ENCODE assay signal across 22 cellular contexts in genomic region chr11:102730036-102730815, GRCh38. TPM values are rescaled to one million over a fixed set of nuclear protein-coding genes. Genes with fewer than 3 reads are reported as not detected.
DNase-seq lines count a peak whose midpoint lies in the region; ATAC-seq and TF ChIP-seq lines count a peak whose summit lies in the region.
"Had no signal": no experiment of that assay in that cellular context is flagged by ENCODE, and none has a peak within 500 bp of the region (broad histone marks: within the 10 kb centered on the region; RNA-seq: fewer than 3 reads in every experiment).

No MANE protein-coding gene starts in this region.

- no peak overlapping the region for H3K9ac ChIP-seq in colonic mucosa (ENCODE audit: low read depth in 2 of 2, low read length in 2 of 2)

- H3K27me3 ChIP-seq in hepatocyte (no peaks in the 10 kb centered on the region), colonic mucosa (no peaks in the 10 kb centered on the region)

- H3K4me1 ChIP-seq in hepatocyte (ENCODE audit: insufficient read depth) (no peaks in the 10 kb centered on the region), colonic mucosa (no peaks in the 10 kb centered on the region)

- no peaks in the 10 kb centered on the region for H3K79me2 ChIP-seq in hepatocyte

- intact Hi-C loops in dendritic cell treated with granulocyte-macrophage colony-stimulating factor and Interleukin-4, amounts not matched to agents 40 ng/mL and 50 ng/mL, for 4 days (cut with micrococcal nuclease) = loop anchor here (10.0 kb wide), 1 partner anchor 185 kb away; no protein-coding TSS in a partner anchor
- intact Hi-C loops in colonic mucosa (cut with DNase I) = loop anchor here (5.0 kb wide), 2 partner anchors 212 to 327 kb away; no protein-coding TSS in a partner anchor
- intact Hi-C loops in cardiac septum (cut with DNase I) = loop anchor here (5.0 kb wide), 1 partner anchor 212 kb away; no protein-coding TSS in a partner anchor

- H3K4me2 ChIP-seq in hepatocyte = peak overlapping the region; percentile 17
- H3K4me2 ChIP-seq: smooth muscle cell had no signal

- H3K27ac ChIP-seq in hepatocyte (peak overlapping the region; percentile 64), colonic mucosa (no peak overlapping the region)

- H3K9me3 Mint-ChIP-seq in dendritic cell treated with granulocyte-macrophage colony-stimulating factor and Interleukin-4, amounts not matched to agents 40 ng/mL and 50 ng/mL, for 4 days = no peaks in the 10 kb centered on the region
- H3K9me3 Mint-ChIP-seq: activated naive CD4-positive, alpha-beta T cell treated with anti-CD3 and anti-CD28 coated beads, Interleukin-2, amount 50 U/mL, for 72 hours; activated T-cell treated with anti-CD3 and anti-CD28 coated beads, Interleukin-2, amount 50 U/mL, for 72 hours; IgD-negative memory B cell had no signal

- ATAC-seq in HG02970 (IDR thresholded peaks at IDR 0.05; ENCODE audit: low FRiP score, unreplicated experiment) = no peak
- ATAC-seq: activated naive CD4-positive, alpha-beta T cell treated with anti-CD3 and anti-CD28 coated beads, Interleukin-2, amount 50 U/mL, for 72 hours; activated T-cell treated with anti-CD3 and anti-CD28 coated beads, Interleukin-2, amount 50 U/mL, for 72 hours; Panc1 had no signal

- H3K27me3 Mint-ChIP-seq in dendritic cell treated with granulocyte-macrophage colony-stimulating factor and Interleukin-4, amounts not matched to agents 40 ng/mL and 50 ng/mL, for 4 days = peaks cover 18% of the 10 kb centered on the region

- H3K9me2 ChIP-seq in hepatocyte (replicated peaks; ENCODE audit: insufficient read depth) = no peaks in the 10 kb centered on the region

- H3K36me3 ChIP-seq in hepatocyte (replicated peaks; ENCODE audit: insufficient read depth, low read depth) (no peaks in the 10 kb centered on the region), colonic mucosa (no peaks in the 10 kb centered on the region)

- H3K4me3 ChIP-seq in hepatocyte (no peak overlapping the region), colonic mucosa (no peak overlapping the region)
- H3K4me3 ChIP-seq: smooth muscle cell had no signal

- H3K27ac Mint-ChIP-seq in dendritic cell treated with granulocyte-macrophage colony-stimulating factor and Interleukin-4, amounts not matched to agents 40 ng/mL and 50 ng/mL, for 4 days = peak overlapping the region; percentile 14
- H3K27ac Mint-ChIP-seq: activated naive CD4-positive, alpha-beta T cell treated with anti-CD3 and anti-CD28 coated beads, Interleukin-2, amount 50 U/mL, for 72 hours; activated T-cell treated with anti-CD3 and anti-CD28 coated beads, Interleukin-2, amount 50 U/mL, for 72 hours; IgD-negative memory B cell had no signal

- peaks cover 28% of the 10 kb centered on the region for H3K4me1 Mint-ChIP-seq in dendritic cell treated with granulocyte-macrophage colony-stimulating factor and Interleukin-4, amounts not matched to agents 40 ng/mL and 50 ng/mL, for 4 days (ENCODE audit: low read depth)
- H3K4me1 Mint-ChIP-seq: IgD-negative memory B cell had no signal

- no peaks in the 10 kb centered on the region for H3K36me3 Mint-ChIP-seq in dendritic cell treated with granulocyte-macrophage colony-stimulating factor and Interleukin-4, amounts not matched to agents 40 ng/mL and 50 ng/mL, for 4 days (ENCODE audit: low read depth)
- H3K36me3 Mint-ChIP-seq: activated naive CD4-positive, alpha-beta T cell treated with anti-CD3 and anti-CD28 coated beads, Interleukin-2, amount 50 U/mL, for 72 hours; IgD-negative memory B cell had no signal

- DNase-seq in AG09319 (ENCODE audit: extremely low read depth, low read depth) = peak; percentile 73
- DNase-seq in HS-5 (ENCODE audit: low read depth) = peak; percentile 3
- DNase-seq in hepatocyte (ENCODE audit: low spot score) = peak; percentile 12
- DNase-seq in colonic mucosa = no peak
- DNase-seq in cardiac septum (ENCODE audit: low spot score) = no peak
- no peak for DNase-seq in erythroblast (lab: John Stamatoyannopoulos, UW)
- DNase-seq: activated T-cell treated with anti-CD3 and anti-CD28 coated beads, Interleukin-2, amount 50 U/mL, for 72 hours; glutamatergic neuron; NCI-H1694 treated with DMSO at 0.1 percent for 48 hours; stimulated activated CD4-positive, alpha-beta T cell treated with anti-CD3 and anti-CD28 coated beads, Interleukin-4, amount 100 ng/mL, for 24 hours; T-helper 9 cell had no signal

- TF ChIP-seq POLR2A in erythroblast (IDR thresholded peaks at IDR 0.05; ENCODE audit: low read length) = no peak

- 56% methylated on average over 7 of the region's 7 CpGs for WGBS in hepatocyte (ENCODE audit: low lambda C conversion rate, missing lambda C conversion rate)

- TF ChIP-seq CTCF in AG09319 (IDR thresholded peaks at IDR 0.05; ENCODE audit: low read depth, low read length) (no peak), hepatocyte (IDR thresholded peaks at IDR 0.05; ENCODE audit: poor library complexity) (no peak), colonic mucosa (IDR thresholded peaks at IDR 0.05) (no peak)

- no peak overlapping the region for H2AFZ ChIP-seq in hepatocyte

- no peaks in the 10 kb centered on the region for H4K20me1 ChIP-seq in hepatocyte (ENCODE audit: insufficient read depth, poor library complexity, severe bottlenecking)

- no peak overlapping the region for H3K4me3 Mint-ChIP-seq in dendritic cell treated with granulocyte-macrophage colony-stimulating factor and Interleukin-4, amounts not matched to agents 40 ng/mL and 50 ng/mL, for 4 days
- H3K4me3 Mint-ChIP-seq: activated T-cell treated with anti-CD3 and anti-CD28 coated beads, Interleukin-2, amount 50 U/mL, for 72 hours; IgD-negative memory B cell; neural crest cell had no signal

- H3K9me3 ChIP-seq in hepatocyte (ENCODE audit: low read depth) (no peaks in the 10 kb centered on the region), colonic mucosa (no peaks in the 10 kb centered on the region)

RNA-seq across cellular contexts. Expression of gene MMP8, which starts 5.5 kb away (rescaled TPM):
- 0.37 TPM in 1 of 2 replicates, not detected in the other for total RNA-seq in hepatocyte
- polyA plus RNA-seq in hepatocyte = not detected in 2 replicates
- total RNA-seq in colonic mucosa = not detected
- 0.94 TPM for total RNA-seq in cardiac septum
- total RNA-seq: activated CD8-positive, alpha-beta memory T cell treated with anti-CD3 and anti-CD28 coated beads for 36 hours; activated naive CD4-positive, alpha-beta T cell treated with anti-CD3 and anti-CD28 coated beads, Interleukin-2, amount 50 U/mL, for 72 hours; activated T-cell treated with anti-CD3 and anti-CD28 coated beads, Interleukin-2, amount 50 U/mL, for 72 hours; Daoy; neural crest cell had no signal
- polyA plus RNA-seq: IgD-negative memory B cell, smooth muscle cell had no signal

RNA-seq across cellular contexts. Expression of gene MMP27, which starts 24.7 kb away (rescaled TPM):
- total RNA-seq in hepatocyte (not detected in 2 replicates), colonic mucosa (under 1 TPM in 1 of 2 donors, not detected in 1; 0.16 TPM), cardiac septum (not detected)
- not detected in 2 replicates for polyA plus RNA-seq in hepatocyte
- total RNA-seq: activated CD8-positive, alpha-beta memory T cell treated with anti-CD3 and anti-CD28 coated beads for 36 hours; activated naive CD4-positive, alpha-beta T cell treated with anti-CD3 and anti-CD28 coated beads, Interleukin-2, amount 50 U/mL, for 72 hours; activated T-cell treated with anti-CD3 and anti-CD28 coated beads, Interleukin-2, amount 50 U/mL, for 72 hours; Daoy; neural crest cell; SK-MEL-5; smooth muscle cell; urinary bladder had no signal
- polyA plus RNA-seq: IgD-negative memory B cell, smooth muscle cell had no signal

RNA-seq across cellular contexts. Expression of gene MMP10, which starts 50.2 kb away (rescaled TPM):
- total RNA-seq in hepatocyte (1.2 and 2.3 TPM in 2 replicates), colonic mucosa (under 1 TPM in 1 of 2 donors, not detected in 1; 0.40 TPM), cardiac septum (not detected)
- 1.5 TPM in 2 replicates for polyA plus RNA-seq in hepatocyte
- total RNA-seq: activated CD8-positive, alpha-beta memory T cell treated with anti-CD3 and anti-CD28 coated beads for 36 hours; activated naive CD4-positive, alpha-beta T cell treated with anti-CD3 and anti-CD28 coated beads, Interleukin-2, amount 50 U/mL, for 72 hours; Daoy; neural crest cell; SK-MEL-5; urinary bladder had no signal
- polyA plus RNA-seq: IgD-negative memory B cell, urinary bladder had no signal

Comparison
In these comparisons a context has a peak if more than half of its experiments do, and no peak if none do; other contexts are left out.
1. DNase-seq: peak in AG09319 (single experiment), HS-5 (single experiment) and hepatocyte (single experiment); none in colonic mucosa (single experiment), cardiac septum (single experiment) and erythroblast (0 of 2).